In genomic region chr6:24847402-24847801, GRCh38 we compare ENCODE assay signal across 17 cellular contexts. TPM values are rescaled to one million over a fixed set of nuclear protein-coding genes. Genes with fewer than 3 reads are reported as not detected.
A peak's percentile ranks its signal among the peaks of the same experiment; 100 is the strongest.
DNase-seq lines count a peak whose midpoint lies in the region; ATAC-seq, FAIRE-seq and TF ChIP-seq lines count a peak whose summit lies in the region.
"Had no signal": no experiment of that assay in that cellular context is flagged by ENCODE, and none has a peak within 500 bp of the region (broad histone marks: within the 10 kb centered on the region; RNA-seq: fewer than 3 reads in every experiment).

No MANE protein-coding gene starts in this region.

- H3K4me3 ChIP-seq in bronchial epithelial cell (ENCODE audit: low read depth, low read length): no peak overlapping the region
- H3K4me3 ChIP-seq: BLaER1, MG63 had no signal

- peaks cover 25% of the 10 kb centered on the region for H3K4me1 Mint-ChIP-seq in T-helper 1 cell treated with Interleukin-12 subunit alpha and Interleukin-12 subunit beta and Interleukin-4 antibody, amounts not matched to agents 30 μg/mL and 1 μg/mL, for 36 hours (ENCODE audit: low read depth)
- peaks cover 0 to 9% of the 10 kb centered on the region in 2 donors for H3K4me1 Mint-ChIP-seq in natural killer cell treated with Interleukin-12 subunit alpha and Interleukin-12 subunit beta and Interleukin-15 and Interleukin-18, amount 100 ng/mL, for 72 hours (ENCODE audit: low read depth in 2 of 2)

- H3K9me3 Mint-ChIP-seq in T-helper 1 cell treated with Interleukin-12 subunit alpha and Interleukin-12 subunit beta and Interleukin-4 antibody, amounts not matched to agents 30 μg/mL and 1 μg/mL, for 36 hours: no peaks in the 10 kb centered on the region
- H3K9me3 Mint-ChIP-seq in natural killer cell treated with Interleukin-12 subunit alpha and Interleukin-12 subunit beta and Interleukin-15 and Interleukin-18, amount 100 ng/mL, for 72 hours: no peaks in the 10 kb centered on the region
- H3K9me3 Mint-ChIP-seq: type B pancreatic cell had no signal

- H3K27me3 ChIP-seq in bronchial epithelial cell (ENCODE audit: control insufficient read depth, insufficient read depth, low read length): no peaks in the 10 kb centered on the region
- H3K27me3 ChIP-seq: BLaER1, MG63 had no signal

- H3K4me3 Mint-ChIP-seq in T-helper 1 cell treated with Interleukin-12 subunit alpha and Interleukin-12 subunit beta and Interleukin-4 antibody, amounts not matched to agents 30 μg/mL and 1 μg/mL, for 36 hours: no peak overlapping the region
- H3K4me3 Mint-ChIP-seq in natural killer cell treated with Interleukin-12 subunit alpha and Interleukin-12 subunit beta and Interleukin-15 and Interleukin-18, amount 100 ng/mL, for 72 hours: no peak overlapping the region
- H3K4me3 Mint-ChIP-seq: type B pancreatic cell had no signal

- no peak for FAIRE-seq in bronchial epithelial cell (lab: Jason Lieb, UNC)

- TF ChIP-seq CTCF in bronchial epithelial cell (IDR thresholded peaks at IDR 0.05; ENCODE audit: insufficient read depth, low read length, severe bottlenecking): no peak

- no peak for ATAC-seq in natural killer cell treated with Interleukin-12 subunit alpha and Interleukin-12 subunit beta and Interleukin-15 and Interleukin-18, amount 100 ng/mL, for 72 hours
- ATAC-seq in GM21515 (IDR thresholded peaks at IDR 0.05; ENCODE audit: unreplicated experiment): no peak

- no peaks in the 10 kb centered on the region for H3K27me3 Mint-ChIP-seq in T-helper 1 cell treated with Interleukin-12 subunit alpha and Interleukin-12 subunit beta and Interleukin-4 antibody, amounts not matched to agents 30 μg/mL and 1 μg/mL, for 36 hours (ENCODE audit: low read depth)
- H3K27me3 Mint-ChIP-seq in natural killer cell treated with Interleukin-12 subunit alpha and Interleukin-12 subunit beta and Interleukin-15 and Interleukin-18, amount 100 ng/mL, for 72 hours: no peaks in the 10 kb centered on the region
- H3K27me3 Mint-ChIP-seq: type B pancreatic cell had no signal

- H3K36me3 Mint-ChIP-seq in T-helper 1 cell treated with Interleukin-12 subunit alpha and Interleukin-12 subunit beta and Interleukin-4 antibody, amounts not matched to agents 30 μg/mL and 1 μg/mL, for 36 hours (ENCODE audit: low read depth): peaks cover 76% of the 10 kb centered on the region
- peaks cover 28% of the 10 kb centered on the region for H3K36me3 Mint-ChIP-seq in natural killer cell treated with Interleukin-12 subunit alpha and Interleukin-12 subunit beta and Interleukin-15 and Interleukin-18, amount 100 ng/mL, for 72 hours
- H3K36me3 Mint-ChIP-seq: type B pancreatic cell had no signal

- no peak for DNase-seq in T-helper 1 cell
- peak; percentile 25 for DNase-seq in HPDE6-E6E7 (ENCODE audit: extremely low spot score)
- peak; percentile 47 for DNase-seq in bronchial epithelial cell (ENCODE audit: low read depth)
- DNase-seq in natural killer cell treated with Interleukin-12 subunit alpha and Interleukin-12 subunit beta and Interleukin-15 and Interleukin-18, amount 100 ng/mL, for 72 hours (ENCODE audit: low spot score): no peak
- no peak for DNase-seq in SIG-M5 treated with dmso at 0.1 percent for 504 hours (lab: John Stamatoyannopoulos, UW; ENCODE audit: unreplicated experiment)
- no peak for DNase-seq in COLO668 (lab: John Stamatoyannopoulos, UW; ENCODE audit: unreplicated experiment)
- DNase-seq: effector CD8-positive, alpha-beta T cell; MG63; NCI-H1694; NCI-H510A; stimulated activated CD4-positive, alpha-beta T cell treated with anti-CD3 and anti-CD28 coated beads, Interleukin-4, amount 100 ng/mL, for 1 hour had no signal

- H3K36me3 ChIP-seq in bronchial epithelial cell (ENCODE audit: control insufficient read depth, insufficient read depth, low read length): no peaks in the 10 kb centered on the region
- H3K36me3 ChIP-seq: MG63 had no signal

- peak overlapping the region; percentile 43 for H3K27ac Mint-ChIP-seq in T-helper 1 cell treated with Interleukin-12 subunit alpha and Interleukin-12 subunit beta and Interleukin-4 antibody, amounts not matched to agents 30 μg/mL and 1 μg/mL, for 36 hours
- peak overlapping the region; percentile 36 to 74 for H3K27ac Mint-ChIP-seq in natural killer cell treated with Interleukin-12 subunit alpha and Interleukin-12 subunit beta and Interleukin-15 and Interleukin-18, amount 100 ng/mL, for 72 hours
- H3K27ac Mint-ChIP-seq: type B pancreatic cell had no signal

RNA-seq across cellular contexts. Expression of gene ARMH2, which starts 48.7 kb away (rescaled TPM):
- total RNA-seq in bronchial epithelial cell: not detected in 2 replicates
- total RNA-seq in natural killer cell treated with Interleukin-12 subunit alpha and Interleukin-12 subunit beta and Interleukin-15 and Interleukin-18, amount 100 ng/mL, for 72 hours: 1 to 10 TPM in 1 of 2 donors, under 1 TPM in 1; 0.74 to 1.3 TPM
- total RNA-seq: kidney epithelial cell, osteoblast had no signal

Comparison
In these comparisons a context has a peak if more than half of its experiments do, and no peak if none do; other contexts are left out.
1. DNase-seq: peak in HPDE6-E6E7 (single experiment) and bronchial epithelial cell (single experiment); none in T-helper 1 cell (0 of 5), natural killer cell treated with Interleukin-12 subunit alpha and Interleukin-12 subunit beta and Interleukin-15 and Interleukin-18, amount 100 ng/mL, for 72 hours (single experiment), SIG-M5 treated with dmso at 0.1 percent for 504 hours (single experiment) and COLO668 (single experiment).